ENCODE assay signal across 8 cellular contexts in the genomic region with DNA sequence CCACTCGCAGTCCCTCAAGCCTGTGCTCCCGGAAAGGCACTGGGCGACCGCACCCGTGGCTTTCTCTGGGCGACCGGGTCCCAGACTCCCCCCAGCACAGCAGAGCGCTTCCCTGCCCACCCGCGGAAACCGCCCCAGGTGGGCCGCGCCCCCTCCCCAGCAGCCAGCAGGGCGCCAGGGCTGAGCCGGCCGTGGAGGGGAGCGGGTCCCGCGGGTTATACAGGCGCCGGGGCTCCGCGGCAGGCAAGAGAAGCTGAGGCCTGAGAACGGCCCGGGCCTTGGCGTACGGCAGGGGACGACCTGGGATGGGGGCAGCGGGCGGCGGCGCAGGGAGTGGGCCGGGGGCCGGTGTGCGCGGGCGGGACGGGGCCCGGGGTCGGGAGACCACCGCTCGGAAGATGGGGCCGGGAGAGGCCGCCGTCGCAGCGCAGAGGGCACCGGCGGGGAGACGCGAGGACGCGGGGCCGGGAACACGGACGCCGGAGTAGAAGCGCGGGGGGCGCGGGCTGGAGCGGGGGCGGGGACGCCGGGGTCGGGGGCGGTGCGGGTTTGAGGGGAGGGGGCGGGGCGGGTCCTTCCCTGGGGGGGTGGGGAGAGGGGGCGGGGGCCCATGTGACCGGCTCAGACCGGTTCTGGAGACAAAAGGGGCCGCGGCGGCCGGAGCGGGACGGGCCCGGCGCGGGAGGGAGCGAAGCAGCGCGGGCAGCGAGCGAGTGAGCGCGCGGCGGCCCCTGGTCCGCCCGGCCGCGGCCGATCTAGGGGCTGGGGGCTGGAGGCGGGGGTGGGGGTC. TPM values are rescaled to one million over a fixed set of nuclear protein-coding genes. Genes with fewer than 3 reads are reported as not detected.
DNase-seq lines count a peak whose midpoint lies in the region; ATAC-seq and TF ChIP-seq lines count a peak whose summit lies in the region.

A gene with protein sequence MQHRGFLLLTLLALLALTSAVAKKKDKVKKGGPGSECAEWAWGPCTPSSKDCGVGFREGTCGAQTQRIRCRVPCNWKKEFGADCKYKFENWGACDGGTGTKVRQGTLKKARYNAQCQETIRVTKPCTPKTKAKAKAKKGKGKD (plus strand): TSS at position 624 of the 790 bp plus-strand sequence. CDS start 389 bp downstream, outside the sequence.

- peak within 1 kb of the TSS; percentile 57 to 77 for H3K4me3 ChIP-seq in mesenchymal stem cell (ENCODE audit: insufficient read depth in 1 of 2, low read depth in 1 of 2, low read length in 2 of 2)

- H3K27ac ChIP-seq in mesenchymal stem cell (ENCODE audit: low read length, poor library complexity, severe bottlenecking), result no peak within 1 kb of the TSS

- H2AFZ ChIP-seq in mesenchymal stem cell (ENCODE audit: low read depth, low read length), result peak within 1 kb of the TSS; percentile 73

- H3K9me3 ChIP-seq in mesenchymal stem cell (ENCODE audit: control insufficient read depth, low read length), result no peaks in the 10 kb centered on the region

- peak within 1 kb of the TSS; percentile 94 to 98 for H3K4ac ChIP-seq in mesenchymal stem cell (ENCODE audit: low read depth in 1 of 2, low read length in 2 of 2)

- H3K4me3 Mint-ChIP-seq in type B pancreatic cell, result peak within 1 kb of the TSS; percentile 91

- no peak for ATAC-seq in HG03196 (IDR thresholded peaks at IDR 0.05; ENCODE audit: unreplicated experiment)

- H2BK120ac ChIP-seq in mesenchymal stem cell (ENCODE audit: low read depth, low read length), result peak within 1 kb of the TSS; percentile 92

- peaks cover 5% of the 10 kb centered on the region for H3K36me3 Mint-ChIP-seq in type B pancreatic cell

- H2BK15ac ChIP-seq in mesenchymal stem cell (ENCODE audit: low read depth, poor library complexity, severe bottlenecking), result peak within 1 kb of the TSS; percentile 95

- H3K9ac ChIP-seq in mesenchymal stem cell (ENCODE audit: low read length), result peak within 1 kb of the TSS; percentile 78

- H2BK12ac ChIP-seq in mesenchymal stem cell (ENCODE audit: low read length in 2 of 2), result peak within 1 kb of the TSS; percentile 35 to 74

- peak within 1 kb of the TSS; percentile 93 for H3K4me2 ChIP-seq in mesenchymal stem cell (ENCODE audit: low read length, poor library complexity, severe bottlenecking)

- H3K23ac ChIP-seq in mesenchymal stem cell (ENCODE audit: low read length in 2 of 2), result peak within 1 kb of the TSS in 1 of 2 experiments; percentile 97

- peaks cover 3% of the 10 kb centered on the region for H3K4me1 Mint-ChIP-seq in type B pancreatic cell (ENCODE audit: unreplicated experiment)

- peaks cover 6% of the 10 kb centered on the region for H3K27me3 Mint-ChIP-seq in type B pancreatic cell

- H3K14ac ChIP-seq in mesenchymal stem cell (ENCODE audit: low read length in 2 of 2), result peak within 1 kb of the TSS; percentile 28 to 88

- peak within 1 kb of the TSS; percentile 53 for H2AK5ac ChIP-seq in mesenchymal stem cell (ENCODE audit: low read length, severe bottlenecking)

- DNase-seq in activated CD4-positive, CD25-positive, alpha-beta regulatory T cell treated with anti-CD3 and anti-CD28 coated beads, Interleukin-2, amount 50 U/mL, for 72 hours, result peak; percentile 47
- DNase-seq in activated CD4-positive, CD25-positive, alpha-beta regulatory T cell (lab: John Stamatoyannopoulos, UW), result no peak
- DNase-seq in NCI-H69 (lab: John Stamatoyannopoulos, UW) (peak; percentile 78), dermis blood vessel endothelial cell (peak; percentile 58), mesenchymal stem cell (no peak), type B pancreatic cell (ENCODE audit: extremely low spot score, unreplicated experiment) (no peak), DMS153 treated with DMSO at 0.1 percent for 48 hours (lab: John Stamatoyannopoulos, UW; ENCODE audit: unreplicated experiment) (no peak)

- peak within 1 kb of the TSS; percentile 93 to 94 for H3K18ac ChIP-seq in mesenchymal stem cell (ENCODE audit: low read depth in 1 of 2, low read length in 2 of 2)

- peak within 1 kb of the TSS; percentile 82 for H4K8ac ChIP-seq in mesenchymal stem cell (ENCODE audit: low read length)

- WGBS in mesenchymal stem cell, result under 1% methylated on average over 34 of the region's 97 CpGs

- no peaks in the 10 kb centered on the region for H3K9me3 Mint-ChIP-seq in type B pancreatic cell

- peaks cover 13 to 27% of the 10 kb centered on the region in 2 experiments for H3K36me3 ChIP-seq in mesenchymal stem cell (ENCODE audit: control insufficient read depth in 1 of 2, insufficient read depth in 2 of 2, low read depth in 1 of 2, low read length in 2 of 2)

- TF ChIP-seq CTCF in type B pancreatic cell (conservative IDR thresholded peaks at IDR 0.05), result no peak

- peaks cover 1% of the 10 kb centered on the region for H3K79me1 ChIP-seq in mesenchymal stem cell (replicated peaks; ENCODE audit: low read length, poor library complexity, severe bottlenecking)

- peaks cover 7 to 20% of the 10 kb centered on the region in 2 experiments for H3K27me3 ChIP-seq in mesenchymal stem cell (ENCODE audit: control insufficient read depth in 1 of 2, insufficient read depth in 1 of 2, low read length in 2 of 2)

- H4K91ac ChIP-seq in mesenchymal stem cell (ENCODE audit: low read length), result peak within 1 kb of the TSS; percentile 86

- no peak within 1 kb of the TSS for H2BK5ac ChIP-seq in mesenchymal stem cell (ENCODE audit: low read depth, low read length, poor library complexity, severe bottlenecking)

- H3K27ac Mint-ChIP-seq in type B pancreatic cell, result peak within 1 kb of the TSS; percentile 88

- peaks cover 43% of the 10 kb centered on the region for H3K4me1 ChIP-seq in mesenchymal stem cell (ENCODE audit: control insufficient read depth, insufficient read depth, low read depth, low read length)

RNA-seq across cellular contexts. Expression of the gene that starts here (rescaled TPM):
- total RNA-seq in dermis blood vessel endothelial cell (46.1 and 59.6 TPM in 2 replicates), type B pancreatic cell (ENCODE audit: low replicate concordance) (949 and 981 TPM in 2 replicates)
- polyA plus RNA-seq in mesenchymal stem cell (2013, experiment 1 of 2), result 777 TPM
- 775 TPM for polyA plus RNA-seq in mesenchymal stem cell (2013, experiment 2 of 2)

Comparison
In these comparisons a context has a peak if more than half of its experiments do, and no peak if none do; other contexts are left out.
1. RNA of the gene that starts here (total RNA-seq): 949 to 981 TPM in type B pancreatic cell; 46.1 to 59.6 TPM in dermis blood vessel endothelial cell; every median in the first group is over 10 times any median in the second.
2. DNase-seq: peak in activated CD4-positive, CD25-positive, alpha-beta regulatory T cell treated with anti-CD3 and anti-CD28 coated beads, Interleukin-2, amount 50 U/mL, for 72 hours (single experiment), NCI-H69 (single experiment) and dermis blood vessel endothelial cell (single experiment); none in activated CD4-positive, CD25-positive, alpha-beta regulatory T cell (0 of 4), mesenchymal stem cell (single experiment), type B pancreatic cell (single experiment) and DMS153 treated with DMSO at 0.1 percent for 48 hours (single experiment).